ENCODE assay signal across 12 cellular contexts in the genomic region with DNA sequence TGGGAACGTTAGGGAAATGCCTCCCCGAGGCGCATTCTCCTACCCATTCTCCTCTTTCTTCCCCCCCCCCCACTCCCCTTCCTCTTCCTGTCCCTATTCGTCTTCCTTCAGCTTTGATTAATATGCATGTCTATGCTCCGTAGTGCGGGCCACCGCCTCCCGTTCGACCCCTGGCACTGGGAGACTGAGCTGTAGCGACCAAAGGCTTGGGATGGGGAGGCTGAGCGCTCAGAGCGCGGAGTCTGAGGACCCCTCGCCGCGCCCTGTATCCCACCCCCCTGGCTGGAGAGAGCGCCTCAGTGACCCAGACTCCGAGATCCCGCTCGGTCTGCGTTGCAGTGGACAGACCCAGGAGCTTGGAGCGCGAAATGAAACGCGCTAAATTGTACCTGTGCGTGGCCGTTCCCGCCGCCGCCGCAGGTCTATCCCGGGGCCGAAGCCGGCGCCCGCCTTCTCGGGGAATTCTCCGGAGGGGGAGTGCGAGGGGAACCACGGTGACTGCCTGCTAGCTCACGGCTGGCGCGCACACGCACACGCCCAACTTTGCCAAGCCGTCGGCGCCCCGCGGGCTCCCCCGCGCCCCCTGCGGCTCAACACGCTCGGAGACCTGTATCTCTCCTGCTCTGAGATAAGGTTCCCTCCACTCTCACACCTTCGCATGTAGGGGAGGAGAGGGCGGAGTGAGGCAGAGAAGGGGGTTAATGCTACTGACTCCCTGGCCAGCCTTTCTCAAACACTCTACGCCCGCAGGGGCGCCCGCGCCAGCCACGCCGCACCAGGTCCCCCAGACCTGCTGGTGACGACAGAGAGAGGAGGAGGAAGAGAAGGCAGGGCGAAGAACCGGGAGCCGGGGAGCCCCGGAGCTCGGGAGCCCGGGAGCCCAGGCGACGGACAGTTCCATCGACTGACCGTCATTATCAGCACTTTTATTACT. TPM values are rescaled to one million over a fixed set of nuclear protein-coding genes. Genes with fewer than 3 reads are reported as not detected.
DNase-seq lines count a peak whose midpoint lies in the region; ATAC-seq and TF ChIP-seq lines count a peak whose summit lies in the region.
"Had no signal": no experiment of that assay in that cellular context is flagged by ENCODE, and none has a peak within 500 bp of the region (broad histone marks: within the 10 kb centered on the region; RNA-seq: fewer than 3 reads in every experiment).

No MANE protein-coding gene starts in this region.

- POLR2A ChIA-PET in activated CD4-positive, alpha-beta T cell treated with anti-CD3 and anti-CD28 coated beads for 36 hours (lab: Charles Lee) = no interaction called here
- POLR2A ChIA-PET in WTC11 (lab: Charles Lee) = no interaction called here
- POLR2A ChIA-PET in HEK293T (lab: Yijun Ruan, JAX) = no interaction called here

- ATAC-seq in activated CD4-positive, alpha-beta T cell treated with anti-CD3 and anti-CD28 coated beads for 36 hours = peak; percentile 23
- ATAC-seq in WTC11 (peak; percentile 13), left lung (peak; percentile 44)
- ATAC-seq: natural killer cell had no signal

- H3K4me3 Mint-ChIP-seq in activated CD4-positive, alpha-beta T cell treated with anti-CD3 and anti-CD28 coated beads for 36 hours = peak overlapping the region; percentile 46
- peak overlapping the region; percentile 91 for H3K4me3 Mint-ChIP-seq in WTC11
- H3K4me3 Mint-ChIP-seq: natural killer cell had no signal

- H3K36me3 ChIP-seq in left lung (no peaks in the 10 kb centered on the region), stomach smooth muscle (ENCODE audit: control insufficient read depth in 2 of 2, insufficient read depth in 2 of 2, low read length in 2 of 2) (no peaks in the 10 kb centered on the region)

- no peak overlapping the region for H3K27ac ChIP-seq in left lung
- peak overlapping the region; percentile 6 for H3K27ac ChIP-seq in stomach smooth muscle (ENCODE audit: low read length)

- peaks cover 11% of the 10 kb centered on the region for H3K4me1 Mint-ChIP-seq in activated CD4-positive, alpha-beta T cell treated with anti-CD3 and anti-CD28 coated beads for 36 hours
- peaks cover 33% of the 10 kb centered on the region for H3K4me1 Mint-ChIP-seq in WTC11

- no peak for TF ChIP-seq CTCF in WTC11 (IDR thresholded peaks at IDR 0.05)
- TF ChIP-seq CTCF in left lung (IDR thresholded peaks at IDR 0.05) = no peak

- no peaks in the 10 kb centered on the region for H3K9me3 ChIP-seq in left lung
- H3K9me3 ChIP-seq in stomach smooth muscle (ENCODE audit: control insufficient read depth in 2 of 2, low read length in 2 of 2) = no peaks in the 10 kb centered on the region

- H3K27ac Mint-ChIP-seq in activated CD4-positive, alpha-beta T cell treated with anti-CD3 and anti-CD28 coated beads for 36 hours = no peak overlapping the region
- no peak overlapping the region for H3K27ac Mint-ChIP-seq in WTC11
- H3K27ac Mint-ChIP-seq: activated naive CD4-positive, alpha-beta T cell treated with anti-CD3 and anti-CD28 coated beads, Interleukin-2, amount 50 U/mL, for 72 hours; natural killer cell had no signal

- H3K9me3 Mint-ChIP-seq in activated CD4-positive, alpha-beta T cell treated with anti-CD3 and anti-CD28 coated beads for 36 hours (ENCODE audit: low read depth) = no peaks in the 10 kb centered on the region
- H3K9me3 Mint-ChIP-seq in WTC11 = no peaks in the 10 kb centered on the region
- H3K9me3 Mint-ChIP-seq: activated naive CD4-positive, alpha-beta T cell treated with anti-CD3 and anti-CD28 coated beads, Interleukin-2, amount 50 U/mL, for 72 hours; natural killer cell had no signal

- DNase-seq in activated CD4-positive, alpha-beta T cell treated with anti-CD3 and anti-CD28 coated beads for 36 hours = no peak
- no peak for DNase-seq in activated CD4-positive, alpha-beta T cell treated with anti-CD3 and anti-CD28 coated beads for 1 hour
- DNase-seq in WTC11 (ENCODE audit: low spot score) (peak; percentile 21), left lung (peak in 1 of 2 donors; percentile 48), HEK293T (ENCODE audit: extremely low spot score) (no peak), GM19238 (ENCODE audit: insufficient read length, low spot score) (no peak), NCI-H2227 (lab: John Stamatoyannopoulos, UW; ENCODE audit: unreplicated experiment) (no peak)
- DNase-seq: HCEC 1CT, natural killer cell, NCI-H2227 treated with DMSO at 0.1 percent for 48 hours had no signal

- H3K27me3 Mint-ChIP-seq in activated CD4-positive, alpha-beta T cell treated with anti-CD3 and anti-CD28 coated beads for 36 hours = peaks cover 35% of the 10 kb centered on the region
- peaks cover 15% of the 10 kb centered on the region for H3K27me3 Mint-ChIP-seq in WTC11 (ENCODE audit: low read depth)

- H3K4me3 ChIP-seq in left lung (peak overlapping the region in 1 of 2 donors; percentile 11), stomach smooth muscle (ENCODE audit: low read length in 2 of 2) (peak overlapping the region; percentile 32 to 68)

- H3K9ac ChIP-seq in stomach smooth muscle (ENCODE audit: low read length in 2 of 2) = no peak overlapping the region

- intact Hi-C loops in activated CD4-positive, alpha-beta T cell treated with anti-CD3 and anti-CD28 coated beads for 36 hours (cut with DNase I, micrococcal nuclease) = loop anchor here in 1 of 2 experiments (10.0 kb wide), 1 partner anchor 1672 kb away; no protein-coding TSS in a partner anchor
- intact Hi-C loops in left lung (cut with DNase I) = no loop called here

- no peaks in the 10 kb centered on the region for H3K36me3 Mint-ChIP-seq in activated CD4-positive, alpha-beta T cell treated with anti-CD3 and anti-CD28 coated beads for 36 hours (ENCODE audit: low read depth)
- H3K36me3 Mint-ChIP-seq in WTC11 = no peaks in the 10 kb centered on the region
- H3K36me3 Mint-ChIP-seq: natural killer cell had no signal

- CTCF ChIA-PET in activated CD4-positive, alpha-beta T cell treated with anti-CD3 and anti-CD28 coated beads for 36 hours (lab: Charles Lee) = no interaction called here
- CTCF ChIA-PET in WTC11 (lab: Charles Lee) (interaction anchor here (0.6 to 2.6 kb wide), 3 partner anchors 15 to 1198 kb away, joined by 3 to 10 read pairs (median 3); no protein-coding TSS in a partner anchor), HEK293T (lab: Yijun Ruan, JAX) (interaction anchor here (0.6 kb wide), 1 partner anchor 148 kb away, joined by 4 read pairs; no protein-coding TSS in a partner anchor)

- peaks cover 39 to 61% of the 10 kb centered on the region in 2 donors for H3K27me3 ChIP-seq in left lung
- peaks cover 23 to 27% of the 10 kb centered on the region in 2 donors for H3K27me3 ChIP-seq in stomach smooth muscle (ENCODE audit: control insufficient read depth in 1 of 2, insufficient read depth in 2 of 2, low read length in 2 of 2)

- H3K4me1 ChIP-seq in left lung = no peaks in the 10 kb centered on the region
- peaks cover 17% of the 10 kb centered on the region for H3K4me1 ChIP-seq in stomach smooth muscle (ENCODE audit: control insufficient read depth, insufficient read depth, low read length)

TF ChIP-seq in WTC11, 78 proteins besides CTCF, POLR2A, EP300 and RAD21 (continues in another document):
- no peak for TF ChIP-seq SOX15 (CRISPR knock-in tag; IDR thresholded peaks at IDR 0.05)
- no peak for TF ChIP-seq KAT7 (CRISPR knock-in tag; IDR thresholded peaks at IDR 0.05; ENCODE audit: borderline replicate concordance)
- no peak for TF ChIP-seq GTF2I (CRISPR knock-in tag; conservative IDR thresholded peaks at IDR 0.05)
- no peak for TF ChIP-seq FOXK1 (CRISPR knock-in tag; IDR thresholded peaks at IDR 0.05)
- no peak for TF ChIP-seq TCF7 (CRISPR knock-in tag; IDR thresholded peaks at IDR 0.05; ENCODE audit: low read depth)
- no peak for TF ChIP-seq ELF4 (CRISPR knock-in tag; IDR thresholded peaks at IDR 0.05; ENCODE audit: low read depth)
- TF ChIP-seq ZNF121 (CRISPR knock-in tag; IDR thresholded peaks at IDR 0.05) = no peak

TF ChIP-seq in HEK293T, 16 proteins besides CTCF, POLR2A, EP300 and RAD21:
- no peak for TF ChIP-seq LEF1 (IDR thresholded peaks at IDR 0.05; ENCODE audit: borderline replicate concordance)
- TF ChIP-seq ELF4 (IDR thresholded peaks at IDR 0.05) = no peak
- TF ChIP-seq SUZ12 (IDR thresholded peaks at IDR 0.05) = no peak
- TF ChIP-seq ZNF384 (IDR thresholded peaks at IDR 0.05) = no peak
- no peak for TF ChIP-seq TARDBP (IDR thresholded peaks at IDR 0.05)
- no peak for TF ChIP-seq NFRKB (IDR thresholded peaks at IDR 0.05)
- no peak for TF ChIP-seq SP1 (IDR thresholded peaks at IDR 0.05)
- TF ChIP-seq CTBP1 (IDR thresholded peaks at IDR 0.05; ENCODE audit: borderline replicate concordance) = no peak
- no peak for TF ChIP-seq FOXK2 (IDR thresholded peaks at IDR 0.05)
- TF ChIP-seq FOXA1 (IDR thresholded peaks at IDR 0.05) = no peak
- no peak for TF ChIP-seq FOXM1 (IDR thresholded peaks at IDR 0.05; ENCODE audit: borderline replicate concordance)
- TF ChIP-seq ARNT (IDR thresholded peaks at IDR 0.05) = no peak
- no peak for TF ChIP-seq HDGF (IDR thresholded peaks at IDR 0.05; ENCODE audit: borderline replicate concordance)
- TF ChIP-seq L3MBTL2 (conservative IDR thresholded peaks at IDR 0.05) = no peak
- TF ChIP-seq, protein P1, sequence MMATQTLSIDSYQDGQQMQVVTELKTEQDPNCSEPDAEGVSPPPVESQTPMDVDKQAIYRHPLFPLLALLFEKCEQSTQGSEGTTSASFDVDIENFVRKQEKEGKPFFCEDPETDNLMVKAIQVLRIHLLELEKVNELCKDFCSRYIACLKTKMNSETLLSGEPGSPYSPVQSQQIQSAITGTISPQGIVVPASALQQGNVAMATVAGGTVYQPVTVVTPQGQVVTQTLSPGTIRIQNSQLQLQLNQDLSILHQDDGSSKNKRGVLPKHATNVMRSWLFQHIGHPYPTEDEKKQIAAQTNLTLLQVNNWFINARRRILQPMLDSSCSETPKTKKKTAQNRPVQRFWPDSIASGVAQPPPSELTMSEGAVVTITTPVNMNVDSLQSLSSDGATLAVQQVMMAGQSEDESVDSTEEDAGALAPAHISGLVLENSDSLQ (IDR thresholded peaks at IDR 0.05) = no peak
- no peak for TF ChIP-seq BHLHE40 (IDR thresholded peaks at IDR 0.05; ENCODE audit: borderline replicate concordance)
TF ChIP-seq in HEK293T: peak in this region for 0.

RNA-seq across cellular contexts. Expression of a gene that starts 1.5 kb away (rescaled TPM):
- not detected for total RNA-seq in activated CD4-positive, alpha-beta T cell treated with anti-CD3 and anti-CD28 coated beads for 36 hours
- total RNA-seq in WTC11 (2021) (3.2 to 4.2 TPM (median 3.7 TPM) in 3 replicates), left lung (under 1 TPM; 0.35 to 0.81 TPM)
- total RNA-seq: activated naive CD4-positive, alpha-beta T cell treated with anti-CD3 and anti-CD28 coated beads, Interleukin-2, amount 50 U/mL, for 72 hours; natural killer cell had no signal
